In genomic region chr7:128381161-128381821, GRCh38 we compare ENCODE assay signal across 8 cellular contexts. TPM values are rescaled to one million over a fixed set of nuclear protein-coding genes. Genes with fewer than 3 reads are reported as not detected.
DNase-seq lines count a peak whose midpoint lies in the region; ATAC-seq and TF ChIP-seq lines count a peak whose summit lies in the region.

No MANE protein-coding gene starts in this region.

- H3K4me1 ChIP-seq in mucosa of descending colon (ENCODE audit: low read depth), result no peaks in the 10 kb centered on the region

- intact Hi-C loops in mucosa of descending colon (cut with DNase I, micrococcal nuclease), result no loop called here

- no peak for TF ChIP-seq POLR2A in NB4 (IDR thresholded peaks at IDR 0.05; ENCODE audit: extremely low read depth, insufficient read length)

- ATAC-seq in mucosa of descending colon, result peak; percentile 74
- ATAC-seq in GM21360 (IDR thresholded peaks at IDR 0.05; ENCODE audit: unreplicated experiment), result no peak
- ATAC-seq in HG03045 (IDR thresholded peaks at IDR 0.05; ENCODE audit: unreplicated experiment), result no peak

- no peaks in the 10 kb centered on the region for H3K9me3 ChIP-seq in mucosa of descending colon

- TF ChIP-seq CTCF in NB4 (IDR thresholded peaks at IDR 0.05; ENCODE audit: low read depth, low read length) (peak; percentile 91), cardiac fibroblast (IDR thresholded peaks at IDR 0.05; ENCODE audit: low read depth, low read length) (peak; percentile 63), mucosa of descending colon (IDR thresholded peaks at IDR 0.05) (no peak)

- DNase-seq in Daoy (ENCODE audit: low read depth) (peak; percentile 47), NB4 (ENCODE audit: low read depth) (peak; percentile 82), cardiac fibroblast (ENCODE audit: low read depth in 2 of 2) (no peak), mucosa of descending colon (peak in 1 of 3 donors; percentile 39), NCI-H1417 treated with DMSO at 0.1 percent for 48 hours (lab: John Stamatoyannopoulos, UW) (no peak), NCI-H1417 (lab: John Stamatoyannopoulos, UW) (no peak)

- H3K36me3 ChIP-seq in mucosa of descending colon (ENCODE audit: low read depth), result no peaks in the 10 kb centered on the region

- no peak overlapping the region for H3K4me3 ChIP-seq in NB4 (ENCODE audit: low read depth, low read length)
- H3K4me3 ChIP-seq in cardiac fibroblast (replicated peaks in 1 of 2; ENCODE audit: low read depth in 2 of 2, low read length in 2 of 2), result no peak overlapping the region
- no peak overlapping the region for H3K4me3 ChIP-seq in mucosa of descending colon

RNA-seq across cellular contexts. Expression of gene PRRT4, which starts 19.8 kb away (rescaled TPM):
- total RNA-seq in Daoy (2014; rRNA removed; shearing (Covaris generic)), result not detected in 2 replicates
- total RNA-seq in mucosa of descending colon, result 1 to 10 TPM in 1 of 3 donors, under 1 TPM in 1, not detected in 1; 0.43 to 3.1 TPM

RNA-seq across cellular contexts. Expression of gene IMPDH1, which starts 28.5 kb away (rescaled TPM):
- total RNA-seq in Daoy (2014; rRNA removed; shearing (Covaris generic)), result 76.1 and 81.1 TPM in 2 replicates
- 10 to 100 TPM; 21.3 to 37.0 (median 35.5) TPM for total RNA-seq in mucosa of descending colon

RNA-seq across cellular contexts. Expression of gene RBM28, which starts 37.6 kb away (rescaled TPM):
- 63.4 and 63.5 TPM in 2 replicates for total RNA-seq in Daoy (2014; rRNA removed; shearing (Covaris generic))
- 10 to 100 TPM; 23.6 to 34.3 (median 27.1) TPM for total RNA-seq in mucosa of descending colon

Comparison
In these comparisons a context has a peak if more than half of its experiments do, and no peak if none do; other contexts are left out.
1. DNase-seq: peak in Daoy (single experiment) and NB4 (single experiment); none in cardiac fibroblast (0 of 2), NCI-H1417 treated with DMSO at 0.1 percent for 48 hours (single experiment) and NCI-H1417 (0 of 3).